23 cellular contexts compared by ENCODE assay signal in the genomic region with DNA sequence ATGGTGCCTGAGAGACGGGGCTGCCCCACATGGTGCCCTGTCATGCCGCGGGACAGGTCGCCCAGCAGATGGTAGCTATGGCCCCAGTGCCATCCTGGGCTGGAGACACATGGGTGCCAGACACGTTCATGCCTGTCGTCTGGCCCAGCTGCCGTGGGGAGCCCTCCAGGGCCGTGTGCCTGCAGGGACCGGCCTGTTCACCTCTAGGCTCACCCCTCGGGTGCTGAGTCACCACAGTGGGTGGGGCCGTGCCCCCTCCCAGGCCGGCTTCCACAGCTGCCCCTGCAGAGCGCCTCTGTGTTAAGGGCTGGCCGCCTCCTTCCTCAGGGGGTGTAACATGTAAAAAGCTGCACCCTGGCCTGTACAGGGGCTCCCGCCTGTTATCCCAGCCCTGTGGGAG.
"Had no signal": no experiment of that assay in that cellular context is flagged by ENCODE, and none has a peak within 500 bp of the region (broad histone marks: within the 10 kb centered on the region; RNA-seq: fewer than 3 reads in every experiment).

No MANE protein-coding gene starts in this region.

- H3K4me3 ChIP-seq: hepatocyte, left ventricle myocardium inferior, lower lobe of right lung, neural progenitor cell, psoas muscle, right lobe of liver, tibial artery, upper lobe of right lung, vagina had no signal

- FAIRE-seq: kidney had no signal

- H3K27ac ChIP-seq: foreskin keratinocyte, hepatocyte, left ventricle myocardium inferior, lower lobe of right lung, neural progenitor cell, parathyroid adenoma, psoas muscle, right lobe of liver, tibial artery, upper lobe of right lung, vagina had no signal

- H2AFZ ChIP-seq: hepatocyte, neural progenitor cell, parathyroid adenoma had no signal

- DNase-seq: dermis blood vessel endothelial cell; foreskin keratinocyte; head of caudate nucleus; kidney; left cardiac atrium; left ventricle myocardium inferior; lower lobe of right lung; midbrain; occipital lobe; psoas muscle; retina; right lobe of liver; stimulated activated CD4-positive, alpha-beta T cell treated with anti-CD3 and anti-CD28 coated beads, Interleukin-4, amount 100 ng/mL, for 1 hour; tibial artery; upper lobe of right lung had no signal

- H3K9me3 Mint-ChIP-seq: memory B cell; natural killer cell treated with Interleukin-12 subunit alpha and Interleukin-12 subunit beta and Interleukin-15 and Interleukin-18, amount 100 ng/mL, for 72 hours; neural progenitor cell; stimulated activated memory B cell treated with anti-CD40 and anti-IgM and Interleukin-4, amounts not matched to agents 10 μg/mL and 1 μg/mL and 100 μg/mL, for 72 hours; stimulated activated naive CD8-positive, alpha-beta T cell treated with anti-CD3 and anti-CD28 coated beads, Interleukin-15, Interleukin-2, amounts not matched to agents 100 ng/mL and 50 ng/mL, for 24 hours had no signal

- H3K4me1 ChIP-seq: foreskin keratinocyte, left ventricle myocardium inferior, lower lobe of right lung, neural progenitor cell, parathyroid adenoma, psoas muscle, right lobe of liver, tibial artery, upper lobe of right lung had no signal

- H3K27me3 Mint-ChIP-seq: memory B cell; natural killer cell treated with Interleukin-12 subunit alpha and Interleukin-12 subunit beta and Interleukin-15 and Interleukin-18, amount 100 ng/mL, for 72 hours; stimulated activated memory B cell treated with anti-CD40 and anti-IgM and Interleukin-4, amounts not matched to agents 10 μg/mL and 1 μg/mL and 100 μg/mL, for 72 hours; stimulated activated naive CD8-positive, alpha-beta T cell treated with anti-CD3 and anti-CD28 coated beads, Interleukin-15, Interleukin-2, amounts not matched to agents 100 ng/mL and 50 ng/mL, for 24 hours had no signal

- H3K4me1 Mint-ChIP-seq: neural progenitor cell had no signal

- H3K4me3 Mint-ChIP-seq: memory B cell; natural killer cell treated with Interleukin-12 subunit alpha and Interleukin-12 subunit beta and Interleukin-15 and Interleukin-18, amount 100 ng/mL, for 72 hours; neural progenitor cell; stimulated activated memory B cell treated with anti-CD40 and anti-IgM and Interleukin-4, amounts not matched to agents 10 μg/mL and 1 μg/mL and 100 μg/mL, for 72 hours; stimulated activated naive CD8-positive, alpha-beta T cell treated with anti-CD3 and anti-CD28 coated beads, Interleukin-15, Interleukin-2, amounts not matched to agents 100 ng/mL and 50 ng/mL, for 24 hours had no signal

- H3K36me3 ChIP-seq: neural progenitor cell had no signal

- ATAC-seq: foreskin keratinocyte; left cardiac atrium; lower lobe of right lung; natural killer cell treated with Interleukin-12 subunit alpha and Interleukin-12 subunit beta and Interleukin-15 and Interleukin-18, amount 100 ng/mL, for 72 hours; right lobe of liver; stimulated activated memory B cell treated with anti-CD40 and anti-IgM and Interleukin-4, amounts not matched to agents 10 μg/mL and 1 μg/mL and 100 μg/mL, for 72 hours; upper lobe of right lung had no signal

- H3K27ac Mint-ChIP-seq: memory B cell; natural killer cell treated with Interleukin-12 subunit alpha and Interleukin-12 subunit beta and Interleukin-15 and Interleukin-18, amount 100 ng/mL, for 72 hours; neural progenitor cell; stimulated activated memory B cell treated with anti-CD40 and anti-IgM and Interleukin-4, amounts not matched to agents 10 μg/mL and 1 μg/mL and 100 μg/mL, for 72 hours; stimulated activated naive CD8-positive, alpha-beta T cell treated with anti-CD3 and anti-CD28 coated beads, Interleukin-15, Interleukin-2, amounts not matched to agents 100 ng/mL and 50 ng/mL, for 24 hours had no signal

- H3K27me3 ChIP-seq: foreskin keratinocyte, hepatocyte, neural progenitor cell, right lobe of liver, tibial artery, upper lobe of right lung, vagina had no signal

- H3K4me2 ChIP-seq: hepatocyte, neural progenitor cell had no signal

- H3K9me3 ChIP-seq: left ventricle myocardium inferior, lower lobe of right lung, psoas muscle, right lobe of liver, tibial artery, upper lobe of right lung, vagina had no signal

- H3K36me3 Mint-ChIP-seq: natural killer cell treated with Interleukin-12 subunit alpha and Interleukin-12 subunit beta and Interleukin-15 and Interleukin-18, amount 100 ng/mL, for 72 hours had no signal

- H3K9ac ChIP-seq: neural progenitor cell, parathyroid adenoma had no signal
